Comparison of ENCODE assay signal across 29 cellular contexts in the genomic region with DNA sequence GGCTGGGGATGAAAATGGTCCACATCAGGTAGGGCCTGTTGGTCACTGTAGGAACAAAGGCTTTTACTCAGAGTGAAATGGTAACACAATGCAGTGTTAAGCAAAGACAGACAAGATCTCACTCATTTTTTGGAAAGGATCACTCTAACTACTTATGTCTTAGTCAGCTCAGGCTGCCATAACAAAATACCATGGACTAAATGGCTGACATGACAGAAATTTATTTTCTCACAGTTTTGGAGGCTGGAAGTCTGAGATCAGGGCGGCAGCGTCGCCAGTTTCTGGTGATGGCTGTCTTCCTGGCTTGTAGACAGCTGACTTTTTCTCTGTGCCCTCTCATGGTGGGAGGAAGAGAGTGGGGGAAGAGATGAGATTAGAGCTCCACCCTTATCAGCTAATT.
"Had no signal": no experiment of that assay in that cellular context is flagged by ENCODE, and none has a peak within 500 bp of the region (broad histone marks: within the 10 kb centered on the region; RNA-seq: fewer than 3 reads in every experiment).

No MANE protein-coding gene starts in this region.

- H3K9me3 ChIP-seq: ovary, psoas muscle, spleen, suprapubic skin, testis, tibial artery, transverse colon, upper lobe of right lung, uterus had no signal

- DNase-seq: naive thymus-derived CD8-positive, alpha-beta T cell; nephron progenitor cell; occipital lobe; ovary; posterior cingulate gyrus; psoas muscle; right cardiac atrium; spleen; stimulated activated CD4-positive, alpha-beta T cell treated with anti-CD3 and anti-CD28 coated beads, Interleukin-12 subunit alpha, Interleukin-12 subunit beta, amount 100 ng/mL, for 4 hours; stimulated activated CD4-positive, alpha-beta T cell treated with anti-CD3 and anti-CD28 coated beads, Interleukin-1b, Interleukin-23, amount 100 ng/mL, for 48 hours; stimulated activated CD4-positive, alpha-beta T cell treated with anti-CD3 and anti-CD28 coated beads, Interleukin-4, amount 100 ng/mL, for 1 hour; stimulated activated CD4-positive, alpha-beta T cell treated with anti-CD3 and anti-CD28 coated beads, Interleukin-4, amount 100 ng/mL, for 4 hours; stimulated activated CD8-positive, alpha-beta memory T cell treated with anti-CD3 and anti-CD28 coated beads, Interleukin-4, amount 100 ng/mL, for 48 hours; stimulated activated naive CD4-positive, alpha-beta T cell; stimulated activated naive CD8-positive, alpha-beta T cell treated with anti-CD3 and anti-CD28 coated beads, Interleukin-15, amount 100 ng/mL, for 72 hours; stimulated activated naive CD8-positive, alpha-beta T cell treated with anti-CD3 and anti-CD28 coated beads, Interleukin-15, Interleukin-2, amounts not matched to agents 100 U/mL and 50 U/mL, for 24 hours; substantia nigra; testis; tibial artery; transverse colon; upper lobe of right lung; uterus had no signal

- H3K4me2 ChIP-seq: smooth muscle cell had no signal

- ATAC-seq: naive thymus-derived CD8-positive, alpha-beta T cell; natural killer cell treated with Interleukin-12 subunit alpha and Interleukin-12 subunit beta and Interleukin-15 and Interleukin-18, amount 100 ng/mL, for 72 hours; psoas muscle; right cardiac atrium; sciatic nerve; stimulated activated memory B cell treated with anti-CD40 and anti-IgM and Interleukin-4, amounts not matched to agents 10 μg/mL and 1 μg/mL and 100 μg/mL, for 72 hours; stimulated activated naive CD8-positive, alpha-beta T cell treated with anti-CD3 and anti-CD28 coated beads, Interleukin-15, amount 100 ng/mL, for 72 hours; stimulated activated naive CD8-positive, alpha-beta T cell treated with anti-CD3 and anti-CD28 coated beads, Interleukin-15, Interleukin-2, amounts not matched to agents 100 U/mL and 50 U/mL, for 24 hours; upper lobe of right lung had no signal

- H3K4me1 ChIP-seq: parathyroid adenoma, psoas muscle, spleen, suprapubic skin, testis, tibial artery, transverse colon, upper lobe of right lung, uterus had no signal

- H3K27me3 ChIP-seq: ovary, spleen, suprapubic skin, testis, tibial artery, transverse colon, upper lobe of right lung, uterus had no signal

- H3K27ac ChIP-seq: ovary, parathyroid adenoma, psoas muscle, skin epidermis, spleen, suprapubic skin, testis, tibial artery, transverse colon, upper lobe of right lung, uterus had no signal

- H3K36me3 ChIP-seq: ovary, spleen, suprapubic skin, tibial artery, transverse colon, upper lobe of right lung, uterus had no signal

- H3K4me3 ChIP-seq: ovary, psoas muscle, skin epidermis, smooth muscle cell, spleen, suprapubic skin, testis, tibial artery, transverse colon, upper lobe of right lung, uterus had no signal
